ENCODE assay signal across 30 cellular contexts in the genomic region with DNA sequence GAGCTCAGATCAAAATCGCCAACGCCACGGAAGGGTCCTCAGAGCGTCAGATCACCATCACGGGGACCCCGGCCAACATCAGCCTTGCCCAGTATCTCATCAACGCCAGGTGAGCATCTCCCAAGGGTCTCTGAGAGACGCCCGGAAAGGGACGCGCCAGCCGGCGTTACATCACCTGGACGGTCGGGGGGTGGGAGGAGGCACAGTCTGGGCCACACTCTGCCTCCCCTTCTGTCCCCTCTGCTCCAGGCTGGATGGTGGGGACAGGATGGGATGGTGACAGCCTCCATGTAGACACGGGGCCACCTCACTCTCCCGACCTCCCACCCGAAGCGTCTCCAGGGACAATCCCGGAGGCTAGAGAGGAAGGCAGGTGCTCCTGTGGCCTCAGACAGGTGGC.
"Had no signal": no experiment of that assay in that cellular context is flagged by ENCODE, and none has a peak within 500 bp of the region (broad histone marks: within the 10 kb centered on the region; RNA-seq: fewer than 3 reads in every experiment).

No MANE protein-coding gene starts in this region.

- FAIRE-seq: islet of Langerhans, kidney had no signal

- H3K27me3 Mint-ChIP-seq: naive thymus-derived CD8-positive, alpha-beta T cell had no signal

- H3K27me3 ChIP-seq: neutrophil, ovary, right atrium auricular region, right lobe of liver, stomach, testis, thyroid gland, transverse colon, upper lobe of left lung, vagina had no signal

- H3K4me3 Mint-ChIP-seq: immature natural killer cell; naive thymus-derived CD8-positive, alpha-beta T cell; nephron; neural crest cell; stimulated activated naive B cell treated with anti-CD40 and anti-IgM and Interleukin-4, amounts not matched to agents 10 μg/mL and 1 μg/mL and 100 μg/mL, for 72 hours had no signal

- DNase-seq: immature natural killer cell; kidney; left colon; lower lobe of right lung; mammary epithelial cell; mesenchymal stem cell; naive thymus-derived CD8-positive, alpha-beta T cell; occipital lobe; ovary; right lobe of liver; stimulated activated CD4-positive, alpha-beta T cell treated with anti-CD3 and anti-CD28 coated beads, Interleukin-12 subunit alpha, Interleukin-12 subunit beta, amount 100 ng/mL, for 4 hours; stimulated activated CD4-positive, alpha-beta T cell treated with anti-CD3 and anti-CD28 coated beads, Interleukin-15, amount 100 ng/mL, for 24 hours; stimulated activated CD4-positive, alpha-beta T cell treated with anti-CD3 and anti-CD28 coated beads, Interleukin-2, amount 100 ng/mL, for 24 hours; stimulated activated CD4-positive, alpha-beta T cell treated with anti-CD3 and anti-CD28 coated beads, Interleukin-4, amount 100 ng/mL, for 1 hour; stimulated activated naive B cell treated with anti-CD40 and anti-IgM and Interleukin-4, amounts not matched to agents 10 μg/mL and 1 μg/mL and 100 μg/mL, for 72 hours; stimulated activated naive CD8-positive, alpha-beta T cell treated with anti-CD3 and anti-CD28 coated beads, Interleukin-15, Interleukin-2, amounts not matched to agents 100 U/mL and 50 U/mL, for 24 hours; stomach; testis; thyroid gland; transverse colon had no signal

- H3K27ac Mint-ChIP-seq: immature natural killer cell; naive thymus-derived CD8-positive, alpha-beta T cell; nephron; progenitor cell of endocrine pancreas; stimulated activated naive B cell treated with anti-CD40 and anti-IgM and Interleukin-4, amounts not matched to agents 10 μg/mL and 1 μg/mL and 100 μg/mL, for 72 hours had no signal

- H3K27ac ChIP-seq: left lung, lower lobe of right lung, neutrophil, ovary, right atrium auricular region, right lobe of liver, stomach, testis, thyroid gland, transverse colon, upper lobe of left lung, vagina had no signal

- H3K9me3 Mint-ChIP-seq: immature natural killer cell, nephron, neural crest cell had no signal

- H3K4me2 ChIP-seq: smooth muscle cell had no signal

- H3K9me3 ChIP-seq: lower lobe of right lung, neutrophil, right lobe of liver, testis, thyroid gland, transverse colon, vagina had no signal

- ATAC-seq: left colon; left lung; lower lobe of right lung; naive thymus-derived CD8-positive, alpha-beta T cell; right lobe of liver; stimulated activated naive B cell treated with anti-CD40 and anti-IgM and Interleukin-4, amounts not matched to agents 10 μg/mL and 1 μg/mL and 100 μg/mL, for 72 hours; stimulated activated naive CD8-positive, alpha-beta T cell treated with anti-CD3 and anti-CD28 coated beads, Interleukin-15, Interleukin-2, amounts not matched to agents 100 U/mL and 50 U/mL, for 24 hours had no signal

- H3K36me3 ChIP-seq: lower lobe of right lung, neutrophil, ovary, right atrium auricular region, right lobe of liver, thyroid gland, transverse colon, upper lobe of left lung, vagina had no signal

- H3K36me3 Mint-ChIP-seq: immature natural killer cell had no signal

- H3K4me3 ChIP-seq: left lung, lower lobe of right lung, ovary, right atrium auricular region, right lobe of liver, smooth muscle cell, stomach, testis, thyroid gland, transverse colon, upper lobe of left lung, vagina had no signal

- H3K4me1 Mint-ChIP-seq: immature natural killer cell; neural crest cell; stimulated activated naive B cell treated with anti-CD40 and anti-IgM and Interleukin-4, amounts not matched to agents 10 μg/mL and 1 μg/mL and 100 μg/mL, for 72 hours had no signal

- H3K4me1 ChIP-seq: left lung, lower lobe of right lung, right atrium auricular region, right lobe of liver, stomach, testis, thyroid gland, transverse colon, upper lobe of left lung, vagina had no signal
